Comparison of ENCODE assay signal across 9 cellular contexts in genomic region chr2:147623328-147623727, GRCh38.
DNase-seq lines count a peak whose midpoint lies in the region; ATAC-seq and TF ChIP-seq lines count a peak whose summit lies in the region.
"Had no signal": no experiment of that assay in that cellular context is flagged by ENCODE, and none has a peak within 500 bp of the region (broad histone marks: within the 10 kb centered on the region; RNA-seq: fewer than 3 reads in every experiment).

No MANE protein-coding gene starts in this region.

- no peak overlapping the region for H2BK120ac ChIP-seq in neuronal stem cell (ENCODE audit: low read depth, low read length)

- H3K18ac ChIP-seq in neuronal stem cell (ENCODE audit: low read length) = no peak overlapping the region

- H3K36me3 ChIP-seq in GM06990 (ENCODE audit: control insufficient read depth, insufficient read depth, low read length) (no peaks in the 10 kb centered on the region), neuronal stem cell (replicated peaks in 1 of 2; ENCODE audit: control insufficient read depth in 2 of 2, insufficient read depth in 2 of 2, low read length in 2 of 2) (no peaks in the 10 kb centered on the region)

- H3K27ac Mint-ChIP-seq in activated CD8-positive, alpha-beta T cell treated with anti-CD3 and anti-CD28 coated beads, Interleukin-2, amount 10 ng/mL, durations not matched to agents 7 days and 5 days = peak overlapping the region; percentile 68

- intact Hi-C loops in Right ventricle myocardium inferior (cut with DNase I) = no loop called here

- no peaks in the 10 kb centered on the region for H3K9me3 ChIP-seq in neuronal stem cell (replicated peaks in 1 of 2; ENCODE audit: control insufficient read depth in 2 of 2, insufficient read depth in 1 of 2, low read depth in 1 of 2, low read length in 2 of 2)

- no peak overlapping the region for H3K4me3 Mint-ChIP-seq in activated CD8-positive, alpha-beta T cell treated with anti-CD3 and anti-CD28 coated beads, Interleukin-2, amount 10 ng/mL, durations not matched to agents 7 days and 5 days
- H3K4me3 Mint-ChIP-seq: neural crest cell had no signal

- H2AFZ ChIP-seq in neuronal stem cell (ENCODE audit: low read length) = no peak overlapping the region

- TF ChIP-seq CTCF in GM06990 (IDR thresholded peaks at IDR 0.05; ENCODE audit: insufficient read depth, low read length, poor library complexity, severe bottlenecking) = no peak

- no peak overlapping the region for H3K14ac ChIP-seq in neuronal stem cell (ENCODE audit: low read length)

- WGBS in neuronal stem cell (ENCODE audit: extremely low coverage in 2 of 2, insufficient read length in 2 of 2, insufficient replicate concordance in 1 of 2), 2 donors = no CpG with 5 or more reads among the region's 1 CpG

- no peak overlapping the region for H3K23ac ChIP-seq in neuronal stem cell (ENCODE audit: low read depth, low read length, poor library complexity)

- peak; percentile 56 for DNase-seq in GM06990 (ENCODE audit: extremely low read depth, insufficient read length)
- DNase-seq in activated CD8-positive, alpha-beta T cell treated with anti-CD3 and anti-CD28 coated beads, Interleukin-2, amount 10 ng/mL, durations not matched to agents 7 days and 5 days = peak; percentile 35
- DNase-seq in NCI-H1092 treated with DMSO at 0.1 percent for 48 hours (lab: John Stamatoyannopoulos, UW) = no peak
- no peak for DNase-seq in Right ventricle myocardium inferior (ENCODE audit: missing footprints)
- no peak for DNase-seq in HEK293T (ENCODE audit: extremely low spot score)
- no peak for DNase-seq in neuronal stem cell (ENCODE audit: low spot score)

- no peaks in the 10 kb centered on the region for H3K36me3 Mint-ChIP-seq in activated CD8-positive, alpha-beta T cell treated with anti-CD3 and anti-CD28 coated beads, Interleukin-2, amount 10 ng/mL, durations not matched to agents 7 days and 5 days (ENCODE audit: low read depth)

- H2BK5ac ChIP-seq in neuronal stem cell (ENCODE audit: low read length) = no peak overlapping the region

- H3K4me1 Mint-ChIP-seq in activated CD8-positive, alpha-beta T cell treated with anti-CD3 and anti-CD28 coated beads, Interleukin-2, amount 10 ng/mL, durations not matched to agents 7 days and 5 days (ENCODE audit: low read depth) = peaks cover 16% of the 10 kb centered on the region
- H3K4me1 Mint-ChIP-seq: neural crest cell had no signal

- ATAC-seq in GM19455 (IDR thresholded peaks at IDR 0.05; ENCODE audit: unreplicated experiment) = peak; percentile 83
- ATAC-seq in HG03135 (IDR thresholded peaks at IDR 0.05; ENCODE audit: unreplicated experiment) = peak; percentile 91
- ATAC-seq in activated CD8-positive, alpha-beta T cell treated with anti-CD3 and anti-CD28 coated beads, Interleukin-2, amount 10 ng/mL, durations not matched to agents 7 days and 5 days = peak; percentile 95
- no peak for ATAC-seq in Right ventricle myocardium inferior

- no peaks in the 10 kb centered on the region for H3K27me3 ChIP-seq in GM06990 (replicated peaks; ENCODE audit: control insufficient read depth, insufficient read depth, low read length)
- no peaks in the 10 kb centered on the region for H3K27me3 ChIP-seq in neuronal stem cell (ENCODE audit: control insufficient read depth in 3 of 3, insufficient read depth in 3 of 3, low read depth in 1 of 3, low read length in 3 of 3)

- POLR2A ChIA-PET in activated CD8-positive, alpha-beta T cell treated with anti-CD3 and anti-CD28 coated beads, Interleukin-2, amount 10 ng/mL, durations not matched to agents 7 days and 5 days (lab: Charles Lee) = no interaction called here
- POLR2A ChIA-PET in HEK293T (lab: Yijun Ruan, JAX) = no interaction called here

- no peak overlapping the region for H3K4me2 ChIP-seq in neuronal stem cell (ENCODE audit: insufficient read depth, low read length, poor library complexity, severe bottlenecking)

- no peak overlapping the region for H2AK5ac ChIP-seq in neuronal stem cell (ENCODE audit: low read depth, low read length)

- H4K91ac ChIP-seq in neuronal stem cell (ENCODE audit: low read depth, low read length, poor library complexity) = no peak overlapping the region

- H4K8ac ChIP-seq in neuronal stem cell (ENCODE audit: low read depth, low read length) = no peak overlapping the region

- H3K79me1 ChIP-seq in neuronal stem cell (ENCODE audit: low read depth, low read length) = no peaks in the 10 kb centered on the region

- no peak overlapping the region for H3K9ac ChIP-seq in neuronal stem cell (ENCODE audit: low read depth, low read length, poor library complexity)

- no peaks in the 10 kb centered on the region for H3K4me1 ChIP-seq in neuronal stem cell (ENCODE audit: control insufficient read depth in 2 of 2, insufficient read depth in 1 of 2, low read depth in 1 of 2, low read length in 2 of 2)

- CTCF ChIA-PET in activated CD8-positive, alpha-beta T cell treated with anti-CD3 and anti-CD28 coated beads, Interleukin-2, amount 10 ng/mL, durations not matched to agents 7 days and 5 days (lab: Charles Lee) = interaction anchor here (1.0 kb wide), 1 partner anchor 12 kb away, joined by 3 read pairs; no protein-coding TSS in a partner anchor
- CTCF ChIA-PET in HEK293T (lab: Yijun Ruan, JAX) = no interaction called here

- peaks cover 2% of the 10 kb centered on the region for H3K27me3 Mint-ChIP-seq in activated CD8-positive, alpha-beta T cell treated with anti-CD3 and anti-CD28 coated beads, Interleukin-2, amount 10 ng/mL, durations not matched to agents 7 days and 5 days (ENCODE audit: low read depth)

- no peak overlapping the region for H3K27ac ChIP-seq in neuronal stem cell (replicated peaks; ENCODE audit: low read length)

- H3K9me3 Mint-ChIP-seq in activated CD8-positive, alpha-beta T cell treated with anti-CD3 and anti-CD28 coated beads, Interleukin-2, amount 10 ng/mL, durations not matched to agents 7 days and 5 days (ENCODE audit: insufficient read depth) = no peaks in the 10 kb centered on the region

- no peak overlapping the region for H3K4ac ChIP-seq in neuronal stem cell (ENCODE audit: low read length)

- no peak overlapping the region for H2BK15ac ChIP-seq in neuronal stem cell (ENCODE audit: low read length)

- H2BK12ac ChIP-seq in neuronal stem cell (ENCODE audit: low read length) = no peak overlapping the region

- H3K4me3 ChIP-seq in GM06990 (replicated peaks; ENCODE audit: low read depth, low read length) = no peak overlapping the region
- no peak overlapping the region for H3K4me3 ChIP-seq in neuronal stem cell (ENCODE audit: low read length in 2 of 2)

TF ChIP-seq in HEK293T, 16 proteins besides CTCF, POLR2A, EP300 and RAD21:
- TF ChIP-seq HDGF (IDR thresholded peaks at IDR 0.05; ENCODE audit: borderline replicate concordance) = no peak
- no peak for TF ChIP-seq CTBP1 (IDR thresholded peaks at IDR 0.05; ENCODE audit: borderline replicate concordance)
- no peak for TF ChIP-seq LEF1 (IDR thresholded peaks at IDR 0.05; ENCODE audit: borderline replicate concordance)
- no peak for TF ChIP-seq PKNOX1 (IDR thresholded peaks at IDR 0.05)
- no peak for TF ChIP-seq ZNF384 (IDR thresholded peaks at IDR 0.05)
- no peak for TF ChIP-seq TARDBP (IDR thresholded peaks at IDR 0.05)
- no peak for TF ChIP-seq ELF4 (IDR thresholded peaks at IDR 0.05)
- no peak for TF ChIP-seq SUZ12 (IDR thresholded peaks at IDR 0.05)
- no peak for TF ChIP-seq FOXA1 (IDR thresholded peaks at IDR 0.05)
- TF ChIP-seq L3MBTL2 (conservative IDR thresholded peaks at IDR 0.05) = no peak
- no peak for TF ChIP-seq NFRKB (IDR thresholded peaks at IDR 0.05)
- TF ChIP-seq FOXK2 (IDR thresholded peaks at IDR 0.05) = no peak
- TF ChIP-seq ARNT (IDR thresholded peaks at IDR 0.05) = no peak
- no peak for TF ChIP-seq FOXM1 (IDR thresholded peaks at IDR 0.05; ENCODE audit: borderline replicate concordance)
- no peak for TF ChIP-seq SP1 (IDR thresholded peaks at IDR 0.05)
- no peak for TF ChIP-seq BHLHE40 (IDR thresholded peaks at IDR 0.05; ENCODE audit: borderline replicate concordance)
TF ChIP-seq in HEK293T: peak in this region for 0.

Comparison
In these comparisons a context has a peak if more than half of its experiments do, and no peak if none do; other contexts are left out.
1. DNase-seq: peak in GM06990 (single experiment) and activated CD8-positive, alpha-beta T cell treated with anti-CD3 and anti-CD28 coated beads, Interleukin-2, amount 10 ng/mL, durations not matched to agents 7 days and 5 days (single experiment); none in NCI-H1092 treated with DMSO at 0.1 percent for 48 hours (single experiment), Right ventricle myocardium inferior (single experiment), HEK293T (single experiment) and neuronal stem cell (single experiment).